20 cellular contexts compared by ENCODE assay signal in the genomic region with DNA sequence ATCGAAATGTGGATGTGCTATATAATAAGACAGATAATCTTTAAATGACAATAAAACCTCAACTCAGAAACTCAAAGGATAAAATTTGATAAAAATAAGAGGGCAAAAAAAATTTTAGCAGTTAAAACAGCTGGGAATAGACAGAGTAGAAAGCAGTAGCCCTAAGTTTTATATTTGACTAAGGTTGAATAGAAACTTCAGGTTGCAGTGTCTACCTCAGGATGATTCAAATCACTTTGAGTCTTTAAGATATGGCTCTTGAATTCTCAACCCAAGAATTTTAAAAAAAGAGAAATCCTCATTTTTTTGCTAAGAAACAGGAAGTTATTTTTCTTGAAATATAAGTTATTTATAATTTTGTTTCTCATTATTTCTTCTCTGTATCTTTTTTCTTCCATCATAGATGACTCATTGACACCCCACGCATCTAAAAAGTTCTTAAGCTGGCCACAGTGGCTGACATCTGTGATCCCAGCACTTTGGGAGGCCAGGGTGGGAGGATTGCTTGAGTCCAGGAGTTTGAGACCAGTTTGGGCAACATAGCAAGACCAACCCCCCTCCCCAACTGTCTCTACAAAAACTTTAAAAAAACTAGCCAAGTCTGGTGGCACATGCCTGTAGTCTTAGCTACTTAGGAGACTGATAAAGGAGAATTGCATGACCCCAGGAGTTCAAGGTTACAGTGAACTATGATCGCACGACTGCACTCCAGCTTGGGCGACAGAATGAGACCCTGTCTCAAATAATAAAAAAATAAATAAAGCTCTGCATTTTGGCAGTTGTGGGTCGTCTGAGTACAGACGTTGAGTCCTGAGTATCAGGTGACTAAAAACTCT. TPM values are rescaled to one million over a fixed set of nuclear protein-coding genes. Genes with fewer than 3 reads are reported as not detected.
DNase-seq lines count a peak whose midpoint lies in the region; ATAC-seq and TF ChIP-seq lines count a peak whose summit lies in the region.
"Had no signal": no experiment of that assay in that cellular context is flagged by ENCODE, and none has a peak within 500 bp of the region (broad histone marks: within the 10 kb centered on the region; RNA-seq: fewer than 3 reads in every experiment).

No MANE protein-coding gene starts in this region.

- CTCF ChIA-PET in MCF 10A (lab: Yijun Ruan, JAX), result interaction anchor here (0.9 kb wide), 2 partner anchors 22 to 341 kb away, joined by 3 read pairs; no protein-coding TSS in a partner anchor

- TF ChIP-seq CTCF in MCF 10A (IDR thresholded peaks at IDR 0.05; ENCODE audit: unreplicated experiment) (no peak), breast epithelium (IDR thresholded peaks at IDR 0.05) (no peak), gastrocnemius medialis (IDR thresholded peaks at IDR 0.05 in 4 of 5, conservative IDR thresholded peaks at IDR 0.05 in 1 of 5) (no peak)

- H3K27ac ChIP-seq in breast epithelium (no peak overlapping the region), gastrocnemius medialis (peak overlapping the region in 3 of 4 donors; percentile 13 to 40 (median 37))
- H3K27ac ChIP-seq: KMS-11, neural progenitor cell, skin epidermis, upper lobe of left lung, WERI-Rb-1 had no signal

- H3K36me3 Mint-ChIP-seq in MCF 10A (ENCODE audit: insufficient read depth, unreplicated experiment), result peaks cover 20% of the 10 kb centered on the region
- peaks cover 39% of the 10 kb centered on the region for H3K36me3 Mint-ChIP-seq in activated naive CD8-positive, alpha-beta T cell treated with anti-CD3 and anti-CD28 coated beads, Interleukin-2, amount 50 U/mL, for 24 hours (ENCODE audit: low read depth)
- H3K36me3 Mint-ChIP-seq: neural progenitor cell had no signal

- H3K9me3 ChIP-seq in breast epithelium (no peaks in the 10 kb centered on the region), gastrocnemius medialis (no peaks in the 10 kb centered on the region)
- H3K9me3 ChIP-seq: upper lobe of left lung had no signal

- POLR2A ChIA-PET in MCF 10A (lab: Yijun Ruan, JAX), result interaction anchor here (0.7 to 1.7 kb wide), 3 partner anchors 16 to 22 kb away, joined by 3 to 8 read pairs (median 4); no protein-coding TSS in a partner anchor

- H3K27ac Mint-ChIP-seq in MCF 10A (ENCODE audit: low read depth, unreplicated experiment), result peak overlapping the region; percentile 42
- H3K27ac Mint-ChIP-seq in activated naive CD8-positive, alpha-beta T cell treated with anti-CD3 and anti-CD28 coated beads, Interleukin-2, amount 50 U/mL, for 24 hours, result peak overlapping the region; percentile 32
- H3K27ac Mint-ChIP-seq: neural progenitor cell had no signal

- peaks cover 6% of the 10 kb centered on the region for H3K4me1 Mint-ChIP-seq in MCF 10A (ENCODE audit: insufficient read depth, unreplicated experiment)
- peaks cover 51% of the 10 kb centered on the region for H3K4me1 Mint-ChIP-seq in activated naive CD8-positive, alpha-beta T cell treated with anti-CD3 and anti-CD28 coated beads, Interleukin-2, amount 50 U/mL, for 24 hours
- H3K4me1 Mint-ChIP-seq: neural progenitor cell had no signal

- intact Hi-C loops in MCF 10A (cut with micrococcal nuclease) (no loop called here), breast epithelium (cut with DNase I; ENCODE audit: low total_unique reads) (no loop called here), gastrocnemius medialis (cut with DNase I; ENCODE audit: low total_unique reads) (no loop called here)

- H3K36me3 ChIP-seq in breast epithelium (no peaks in the 10 kb centered on the region), gastrocnemius medialis (no peaks in the 10 kb centered on the region)
- H3K36me3 ChIP-seq: neural progenitor cell, upper lobe of left lung, WERI-Rb-1 had no signal

- no peaks in the 10 kb centered on the region for H3K27me3 ChIP-seq in breast epithelium
- H3K27me3 ChIP-seq in gastrocnemius medialis, result no peaks in the 10 kb centered on the region
- H3K27me3 ChIP-seq: neural progenitor cell, upper lobe of left lung had no signal

- DNase-seq in MCF 10A (ENCODE audit: unreplicated experiment) (no peak), breast epithelium (ENCODE audit: low spot score in 2 of 2) (no peak), MV-4-11 (lab: John Stamatoyannopoulos, UW) (peak; percentile 68), gastrocnemius medialis (no peak), DMS53 treated with DMSO at 0.1 percent for 48 hours (lab: John Stamatoyannopoulos, UW; ENCODE audit: unreplicated experiment) (no peak)
- DNase-seq in activated naive CD8-positive, alpha-beta T cell treated with anti-CD3 and anti-CD28 coated beads, Interleukin-2, amount 50 U/mL, for 24 hours, result no peak
- DNase-seq: CD4-positive, CD25-positive, alpha-beta regulatory T cell; H7; NCI-H1417 treated with DMSO at 0.1 percent for 48 hours; NCI-H524 treated with DMSO at 0.1 percent for 48 hours; PC-3; SHP77 treated with DMSO at 0.1 percent for 48 hours; stimulated activated CD4-positive, alpha-beta T cell treated with anti-CD3 and anti-CD28 coated beads, Interleukin-2, amount 100 ng/mL, for 48 hours; upper lobe of left lung; WERI-Rb-1 had no signal

- no peaks in the 10 kb centered on the region for H3K27me3 Mint-ChIP-seq in MCF 10A (ENCODE audit: insufficient read depth, unreplicated experiment)
- no peaks in the 10 kb centered on the region for H3K27me3 Mint-ChIP-seq in activated naive CD8-positive, alpha-beta T cell treated with anti-CD3 and anti-CD28 coated beads, Interleukin-2, amount 50 U/mL, for 24 hours

- no peak overlapping the region for H3K4me3 Mint-ChIP-seq in MCF 10A (ENCODE audit: unreplicated experiment)
- no peak overlapping the region for H3K4me3 Mint-ChIP-seq in activated naive CD8-positive, alpha-beta T cell treated with anti-CD3 and anti-CD28 coated beads, Interleukin-2, amount 50 U/mL, for 24 hours
- H3K4me3 Mint-ChIP-seq: CD4-positive, CD25-positive, alpha-beta regulatory T cell; neural progenitor cell had no signal

- no peaks in the 10 kb centered on the region for H3K9me3 Mint-ChIP-seq in MCF 10A (ENCODE audit: unreplicated experiment)
- H3K9me3 Mint-ChIP-seq in activated naive CD8-positive, alpha-beta T cell treated with anti-CD3 and anti-CD28 coated beads, Interleukin-2, amount 50 U/mL, for 24 hours, result no peaks in the 10 kb centered on the region
- H3K9me3 Mint-ChIP-seq: CD4-positive, CD25-positive, alpha-beta regulatory T cell; neural progenitor cell had no signal

- no peak for TF ChIP-seq POLR2A in breast epithelium (IDR thresholded peaks at IDR 0.05)
- no peak for TF ChIP-seq POLR2A in gastrocnemius medialis (IDR thresholded peaks at IDR 0.05)

- BruUV-seq in MCF 10A (replicated peaks; lab: Mats Ljungman, UMichigan), result no TSS peak

- in situ Hi-C loops in gastrocnemius medialis (cut with MboI; ENCODE audit: low sequenced_read_pairs in 4 of 4), result no loop called here

- H3K4me3 ChIP-seq in breast epithelium (no peak overlapping the region), gastrocnemius medialis (no peak overlapping the region)
- H3K4me3 ChIP-seq: neural progenitor cell, skin epidermis, upper lobe of left lung had no signal

- H3K4me1 ChIP-seq in breast epithelium, result peaks cover 0 to 5% of the 10 kb centered on the region in 2 donors
- peaks cover 17 to 24% of the 10 kb centered on the region in 2 donors for H3K4me1 ChIP-seq in gastrocnemius medialis
- H3K4me1 ChIP-seq: neural progenitor cell had no signal

- ATAC-seq in activated naive CD8-positive, alpha-beta T cell treated with anti-CD3 and anti-CD28 coated beads, Interleukin-2, amount 50 U/mL, for 24 hours, result no peak
- ATAC-seq in gastrocnemius medialis (no peak), GM21737 (IDR thresholded peaks at IDR 0.05; ENCODE audit: unreplicated experiment) (no peak), GM21390 (IDR thresholded peaks at IDR 0.05; ENCODE audit: unreplicated experiment) (no peak)
- ATAC-seq: PC-3 had no signal

RNA-seq across cellular contexts. Expression of a gene that starts 23.9 kb away (rescaled TPM):
- total RNA-seq in MCF 10A (2022) (35.8 and 46.4 TPM in 2 replicates), breast epithelium (10 to 100 TPM; 57.3 to 88.3 (median 63.3) TPM), gastrocnemius medialis (10 to 100 TPM; 14.4 to 34.2 (median 18.4) TPM)

Comparison
In these comparisons a context has a peak if more than half of its experiments do, and no peak if none do; other contexts are left out.
1. H3K27ac ChIP-seq: peak in gastrocnemius medialis (3 of 4); none in breast epithelium (0 of 2).